ENCODE assay signal across 10 cellular contexts in the genomic region with DNA sequence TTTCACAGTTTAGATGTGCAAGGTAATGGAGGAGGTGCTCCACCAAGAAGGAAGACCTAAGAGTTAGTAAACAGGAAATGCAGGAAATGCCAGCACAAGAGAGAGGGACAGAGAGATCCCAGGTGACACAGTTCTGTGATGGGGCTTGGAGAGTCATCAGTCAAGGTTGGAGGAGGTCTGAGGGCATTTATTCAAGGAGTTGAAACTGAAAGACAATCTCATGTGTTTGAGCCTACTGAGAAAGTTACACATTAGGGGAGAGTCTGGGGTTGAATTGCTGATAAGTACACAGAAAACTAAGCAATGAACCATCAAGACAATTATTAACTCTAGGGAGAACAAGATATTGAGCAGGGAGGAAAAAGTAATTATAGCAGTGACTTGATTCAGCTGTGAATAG.
DNase-seq lines count a peak whose midpoint lies in the region; ATAC-seq and TF ChIP-seq lines count a peak whose summit lies in the region.
"Had no signal": no experiment of that assay in that cellular context is flagged by ENCODE, and none has a peak within 500 bp of the region (broad histone marks: within the 10 kb centered on the region; RNA-seq: fewer than 3 reads in every experiment).

No MANE protein-coding gene starts in this region.

- H3F3A ChIP-seq in smooth muscle cell (ENCODE audit: low read depth): peaks cover 3% of the 10 kb centered on the region

- ATAC-seq in GM18858 (IDR thresholded peaks at IDR 0.05; ENCODE audit: unreplicated experiment) (peak; percentile 84), GM21390 (IDR thresholded peaks at IDR 0.05; ENCODE audit: unreplicated experiment) (peak; percentile 94), HG03342 (IDR thresholded peaks at IDR 0.05; ENCODE audit: unreplicated experiment) (peak; percentile 94), left lobe of liver (peak; percentile 67)

- no peak overlapping the region for H3K9ac ChIP-seq in smooth muscle cell (ENCODE audit: low read depth)

- TF ChIP-seq CTCF in osteoblast (IDR thresholded peaks at IDR 0.05; ENCODE audit: extremely low read depth, low read depth, low read length): no peak
- TF ChIP-seq CTCF in smooth muscle cell (IDR thresholded peaks at IDR 0.05; ENCODE audit: borderline replicate concordance, insufficient read depth, poor library complexity, severe bottlenecking): no peak

- no peaks in the 10 kb centered on the region for H3K27me3 ChIP-seq in osteoblast (ENCODE audit: insufficient read depth, low read length)
- H3K27me3 ChIP-seq in smooth muscle cell (ENCODE audit: low read depth): no peaks in the 10 kb centered on the region

- no peaks in the 10 kb centered on the region for H3K9me3 ChIP-seq in osteoblast (ENCODE audit: low read depth, low read length)
- H3K9me3 ChIP-seq in smooth muscle cell (replicated peaks; ENCODE audit: low read depth): no peaks in the 10 kb centered on the region

- H3K79me2 ChIP-seq in osteoblast (ENCODE audit: insufficient read depth, low read length) (no peaks in the 10 kb centered on the region), smooth muscle cell (ENCODE audit: low read depth) (no peaks in the 10 kb centered on the region)

- H3K4me2 ChIP-seq in osteoblast (ENCODE audit: insufficient read depth, low read length): no peak overlapping the region
- no peak overlapping the region for H3K4me2 ChIP-seq in smooth muscle cell

- H2AFZ ChIP-seq in osteoblast (ENCODE audit: low read length): no peak overlapping the region
- H2AFZ ChIP-seq in smooth muscle cell (ENCODE audit: low read depth): no peak overlapping the region

- H3K36me3 ChIP-seq in osteoblast (ENCODE audit: insufficient read depth, low read length) (peaks cover 16% of the 10 kb centered on the region), smooth muscle cell (ENCODE audit: low read depth) (peaks cover 4% of the 10 kb centered on the region)

- H3K27ac ChIP-seq in osteoblast (ENCODE audit: low read depth, low read length) (no peak overlapping the region), smooth muscle cell (ENCODE audit: low read depth) (no peak overlapping the region)
- H3K27ac ChIP-seq: SK-N-MC had no signal

- H4K20me1 ChIP-seq in osteoblast (ENCODE audit: insufficient read depth, low read length): no peaks in the 10 kb centered on the region
- H4K20me1 ChIP-seq in smooth muscle cell (ENCODE audit: low read depth): no peaks in the 10 kb centered on the region

- no peak overlapping the region for H3K4me3 ChIP-seq in osteoblast (ENCODE audit: insufficient read depth, low read length)
- H3K4me3 ChIP-seq in smooth muscle cell: no peak overlapping the region
- H3K4me3 ChIP-seq: SK-N-MC had no signal

- peaks cover 18% of the 10 kb centered on the region for H3K4me1 ChIP-seq in osteoblast (ENCODE audit: insufficient read depth, low read length)
- no peaks in the 10 kb centered on the region for H3K4me1 ChIP-seq in smooth muscle cell (ENCODE audit: low read depth)

- DNase-seq in left lobe of liver (ENCODE audit: low spot score) (no peak), osteoblast (ENCODE audit: insufficient read length, low spot score, missing footprints) (no peak), DMS79 (lab: John Stamatoyannopoulos, UW) (no peak), smooth muscle cell (lab: John Stamatoyannopoulos, UW; ENCODE audit: unreplicated experiment) (no peak)
- no peak for DNase-seq in stimulated activated naive CD4-positive, alpha-beta T cell treated with Interleukin-2 at 50 U/mL for 16 hours (lab: John Stamatoyannopoulos, UW)
- DNase-seq: stimulated activated CD4-positive, alpha-beta T cell treated with anti-CD3 and anti-CD28 coated beads, Interleukin-2, amount 100 ng/mL, for 24 hours had no signal
